8 cellular contexts compared by ENCODE assay signal in the genomic region with DNA sequence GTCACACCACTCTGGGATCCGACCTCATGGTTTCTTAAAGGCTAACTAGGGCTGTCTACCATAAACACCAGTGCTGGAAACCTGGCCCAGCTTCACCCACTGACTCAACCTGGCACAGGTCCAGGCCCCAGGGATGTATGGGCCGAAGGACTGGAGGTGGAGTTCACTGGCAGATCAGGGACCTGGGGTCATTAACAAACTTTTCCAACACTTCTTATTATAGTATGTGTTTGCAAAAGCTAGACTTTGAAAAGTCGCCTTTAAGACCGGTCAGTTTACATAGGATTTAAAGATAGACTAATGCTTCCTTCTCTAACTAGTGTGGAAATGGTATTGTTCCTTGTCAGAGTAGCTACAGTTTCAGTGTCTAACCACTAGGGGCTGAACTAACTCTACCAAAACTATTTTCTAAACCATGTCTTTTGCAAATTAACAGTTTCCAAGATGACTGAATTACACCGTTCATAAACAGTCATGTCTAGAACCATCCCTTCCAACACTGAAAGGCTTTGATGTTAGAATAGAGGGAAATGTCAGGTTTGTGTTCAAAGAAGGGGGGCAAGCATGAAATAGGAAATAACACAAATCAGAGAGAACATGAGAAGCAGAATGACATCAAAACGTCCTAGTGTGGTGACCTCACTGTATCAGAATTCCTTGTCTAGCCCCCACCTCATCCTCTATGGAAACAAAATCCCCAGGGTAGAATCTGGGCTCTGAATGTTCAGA. TPM values are rescaled to one million over a fixed set of nuclear protein-coding genes. Genes with fewer than 3 reads are reported as not detected.
DNase-seq lines count a peak whose midpoint lies in the region; ATAC-seq and TF ChIP-seq lines count a peak whose summit lies in the region.

No MANE protein-coding gene starts in this region.

- no peak overlapping the region for H3K4me3 Mint-ChIP-seq in CD8-positive, alpha-beta memory T cell

- no peaks in the 10 kb centered on the region for H3K27me3 ChIP-seq in CD8-positive, alpha-beta memory T cell (ENCODE audit: insufficient read depth, low read length, poor library complexity, severe bottlenecking)
- no peaks in the 10 kb centered on the region for H3K27me3 ChIP-seq in KMS-11 (ENCODE audit: insufficient read depth, low read depth)
- no peaks in the 10 kb centered on the region for H3K27me3 ChIP-seq in lower lobe of right lung (ENCODE audit: low read depth)
- no peaks in the 10 kb centered on the region for H3K27me3 ChIP-seq in suprapubic skin

- 10% methylated on average over 6 of the region's 6 CpGs for WGBS in suprapubic skin

- no peaks in the 10 kb centered on the region for H3K79me2 ChIP-seq in KMS-11 (ENCODE audit: insufficient read depth, low read depth)

- no peaks in the 10 kb centered on the region for H3K27me3 Mint-ChIP-seq in CD8-positive, alpha-beta memory T cell

- TF ChIP-seq CTCF in KMS-11 (conservative IDR thresholded peaks at IDR 0.05; ENCODE audit: low read depth, low read length) (peak; percentile 89), lower lobe of right lung (IDR thresholded peaks at IDR 0.05) (peak; percentile 78), suprapubic skin (IDR thresholded peaks at IDR 0.05) (peak; percentile 84 to 92)

- peaks cover 6% of the 10 kb centered on the region for H3K4me1 ChIP-seq in CD8-positive, alpha-beta memory T cell (ENCODE audit: insufficient read depth, low read length)
- H3K4me1 ChIP-seq in KMS-11 (ENCODE audit: low read depth, poor library complexity, severe bottlenecking) (peaks cover 4% of the 10 kb centered on the region), lower lobe of right lung (peaks cover 62% of the 10 kb centered on the region), suprapubic skin (peaks cover 63% of the 10 kb centered on the region)

- H3K27ac Mint-ChIP-seq in CD8-positive, alpha-beta memory T cell, result peak overlapping the region in 6 of 8 donors; percentile 38 to 85 (median 67)

- no peak overlapping the region for H3K4me2 ChIP-seq in KMS-11

- CTCF ChIA-PET in CD8-positive, alpha-beta memory T cell (lab: Charles Lee), result interaction anchor here (0.9 to 5.0 kb wide), 25 partner anchors 11 to 379 kb away, joined by 3 to 21 read pairs (median 4); a partner anchor contains a TSS

- H3K36me3 ChIP-seq in CD8-positive, alpha-beta memory T cell (ENCODE audit: insufficient read depth, low read length), result peaks cover 41% of the 10 kb centered on the region
- H3K36me3 ChIP-seq in KMS-11 (ENCODE audit: insufficient read depth), result no peaks in the 10 kb centered on the region
- H3K36me3 ChIP-seq in lower lobe of right lung, result peaks cover 72% of the 10 kb centered on the region
- peaks cover 6% of the 10 kb centered on the region for H3K36me3 ChIP-seq in suprapubic skin

- H3K9ac ChIP-seq in KMS-11, result no peak overlapping the region

- POLR2A ChIA-PET in CD8-positive, alpha-beta memory T cell (lab: Charles Lee), result interaction anchor here (0.5 to 1.8 kb wide), 3 partner anchors 23 to 233 kb away, joined by 3 to 12 read pairs (median 7); a partner anchor contains a TSS

- intact Hi-C loops in lower lobe of right lung (cut with DNase I), result no loop called here

- no peak overlapping the region for H3K27ac ChIP-seq in CD8-positive, alpha-beta memory T cell (ENCODE audit: low read depth, low read length)
- H3K27ac ChIP-seq in KMS-11 (no peak overlapping the region), lower lobe of right lung (peak overlapping the region; percentile 70), suprapubic skin (peak overlapping the region; percentile 51)

- no peak overlapping the region for H3K4me3 ChIP-seq in CD8-positive, alpha-beta memory T cell (ENCODE audit: low read length)
- H3K4me3 ChIP-seq in KMS-11 (IDR thresholded peaks at IDR 0.05; ENCODE audit: insufficient read depth, low read depth, low read length) (no peak overlapping the region), lower lobe of right lung (no peak overlapping the region), suprapubic skin (no peak overlapping the region)

- no peaks in the 10 kb centered on the region for H4K20me1 ChIP-seq in KMS-11 (ENCODE audit: insufficient read depth)

- in situ Hi-C loops in SK-MEL-5 (cut with HindIII; ENCODE audit: low pct_unique_long_range_greater_than_20kb, low sequenced_read_pairs), result no loop called here

- no peak overlapping the region for H2AFZ ChIP-seq in KMS-11 (ENCODE audit: low read depth)

- H3K4me1 Mint-ChIP-seq in CD8-positive, alpha-beta memory T cell, result peaks cover 25 to 50% (median 30%) of the 10 kb centered on the region in 3 donors

- ATAC-seq in GM18858 (IDR thresholded peaks at IDR 0.05; ENCODE audit: unreplicated experiment) (peak; percentile 69), lower lobe of right lung (peak; percentile 68 to 69), GM19452 (IDR thresholded peaks at IDR 0.05; ENCODE audit: unreplicated experiment) (no peak)

- H3K9me3 ChIP-seq in CD8-positive, alpha-beta memory T cell (ENCODE audit: low read length), result no peaks in the 10 kb centered on the region
- no peaks in the 10 kb centered on the region for H3K9me3 ChIP-seq in lower lobe of right lung
- H3K9me3 ChIP-seq in suprapubic skin, result no peaks in the 10 kb centered on the region

- peak in 2 of 5 donors; percentile 50 to 56 for DNase-seq in CD8-positive, alpha-beta memory T cell
- DNase-seq in SK-MEL-5 (ENCODE audit: low read depth, low spot score) (peak; percentile 68), dermis microvascular lymphatic vessel endothelial cell (ENCODE audit: low read depth in 2 of 2) (peak; percentile 67 to 90), lower lobe of right lung (no peak), suprapubic skin (ENCODE audit: low spot score in 2 of 2) (peak in 1 of 2 donors; percentile 85)

- peaks cover 6 to 91% (median 22%) of the 10 kb centered on the region in 3 donors for H3K36me3 Mint-ChIP-seq in CD8-positive, alpha-beta memory T cell

- no peak for TF ChIP-seq POLR2A in suprapubic skin (IDR thresholded peaks at IDR 0.05)

- no peaks in the 10 kb centered on the region for H3K9me3 Mint-ChIP-seq in CD8-positive, alpha-beta memory T cell

- no peak for TF ChIP-seq EP300 in suprapubic skin (IDR thresholded peaks at IDR 0.05)

RNA-seq across cellular contexts. Expression of a gene that starts 29.7 kb away (rescaled TPM):
- 10 to 100 TPM; 23.6 to 24.5 TPM for total RNA-seq in CD8-positive, alpha-beta memory T cell
- 101 TPM for polyA plus RNA-seq in CD8-positive, alpha-beta memory T cell
- total RNA-seq in SK-MEL-5 (2014; rRNA removed; shearing (Covaris generic)), result 20.4 and 23.6 TPM in 2 replicates
- 13.5 and 13.8 TPM in 2 replicates for polyA plus RNA-seq in SK-MEL-5 (2015; cell fraction: cytosol; rRNA removed)
- polyA plus RNA-seq in SK-MEL-5 (2015; cell fraction: nucleus; rRNA removed), result 6.7 and 8.0 TPM in 2 replicates
- total RNA-seq in dermis microvascular lymphatic vessel endothelial cell, result 20.5 and 20.9 TPM in 2 replicates
- 37.0 TPM for total RNA-seq in lower lobe of right lung
- total RNA-seq in suprapubic skin, result 10 to 100 TPM; 13.8 to 24.8 (median 22.9) TPM

RNA-seq across cellular contexts. Expression of a gene that starts 32.9 kb away (rescaled TPM):
- total RNA-seq in CD8-positive, alpha-beta memory T cell, result 1 to 10 TPM; 7.7 to 8.0 TPM
- polyA plus RNA-seq in CD8-positive, alpha-beta memory T cell, result 0.48 TPM
- 0.37 and 0.48 TPM in 2 replicates for total RNA-seq in SK-MEL-5 (2014; rRNA removed; shearing (Covaris generic))
- 0.40 and 0.77 TPM in 2 replicates for polyA plus RNA-seq in SK-MEL-5 (2015; cell fraction: cytosol; rRNA removed)
- 0.23 and 0.77 TPM in 2 replicates for polyA plus RNA-seq in SK-MEL-5 (2015; cell fraction: nucleus; rRNA removed)
- total RNA-seq in dermis microvascular lymphatic vessel endothelial cell (2.6 and 3.2 TPM in 2 replicates), lower lobe of right lung (34.8 TPM), suprapubic skin (10 to 100 TPM; 55.7 to 71.8 (median 66.8) TPM)

Comparison
In these comparisons a context has a peak if more than half of its experiments do, and no peak if none do; other contexts are left out.
1. H3K27ac ChIP-seq: peak in lower lobe of right lung (single experiment) and suprapubic skin (single experiment); none in CD8-positive, alpha-beta memory T cell (single experiment) and KMS-11 (single experiment).
2. Peak in every context shown above with its lines, with median percentiles within 50 percentile points of each other: CTCF ChIP-seq.